8 cellular contexts compared by ENCODE assay signal in the genomic region with DNA sequence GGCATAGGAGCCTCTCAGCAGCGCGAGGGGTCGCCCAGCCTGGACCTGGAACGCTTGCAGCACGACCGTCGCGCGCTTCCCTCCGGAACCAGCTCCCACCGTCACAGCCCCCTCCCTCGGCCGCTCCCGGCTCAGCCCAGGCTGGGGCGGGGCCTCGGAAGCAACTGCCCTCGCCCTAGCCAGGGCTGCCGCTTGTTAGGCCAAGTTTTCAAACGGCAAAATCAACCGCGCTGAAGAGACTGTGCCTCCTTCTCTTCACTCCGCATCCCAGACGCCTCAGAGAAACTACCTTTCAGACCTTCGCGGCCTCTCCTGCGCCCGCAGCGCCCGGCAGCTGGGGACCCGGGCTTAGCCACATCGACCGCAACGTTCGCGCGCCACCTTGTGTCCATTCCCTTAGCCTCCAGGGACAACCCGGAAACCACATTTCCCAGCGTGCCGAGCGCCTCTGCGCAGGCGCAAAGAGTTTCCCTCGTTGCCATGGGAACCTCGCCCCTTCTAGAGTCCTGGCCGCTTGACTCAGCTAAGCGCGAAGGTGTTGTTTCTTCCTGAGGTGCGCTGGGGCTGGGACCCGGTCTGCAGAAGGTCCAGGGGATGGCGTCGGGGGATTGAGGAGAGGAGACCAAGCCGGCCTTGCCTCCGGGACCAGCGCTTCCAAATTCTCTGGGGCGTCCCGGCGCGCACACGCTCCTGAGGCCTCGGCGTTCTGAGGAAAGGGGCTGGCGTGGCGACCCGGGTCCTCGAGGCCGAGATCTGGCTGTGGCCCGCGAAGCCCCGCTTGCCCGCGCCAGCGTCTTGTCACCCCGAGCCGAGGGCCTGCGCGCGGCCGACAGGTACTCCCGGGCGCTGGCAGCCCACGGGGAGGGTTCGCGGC. TPM values are rescaled to one million over a fixed set of nuclear protein-coding genes. Genes with fewer than 3 reads are reported as not detected.
DNase-seq lines count a peak whose midpoint lies in the region; ATAC-seq and TF ChIP-seq lines count a peak whose summit lies in the region.

No MANE protein-coding gene starts in this region.

- ATAC-seq in GM19452 (IDR thresholded peaks at IDR 0.05; ENCODE audit: unreplicated experiment): peak; percentile 81
- ATAC-seq in lower lobe of right lung: peak; percentile 94 to 96

- peak overlapping the region; percentile 94 to 100 (median 96) for H3K4me3 Mint-ChIP-seq in CD8-positive, alpha-beta memory T cell
- peak overlapping the region; percentile 83 for H3K4me3 Mint-ChIP-seq in activated CD4-positive, alpha-beta memory T cell treated with anti-CD3 and anti-CD28 coated beads, Interleukin-2, amount 10 ng/mL, durations not matched to agents 7 days and 5 days

- intact Hi-C loops in lower lobe of right lung (cut with DNase I): loop anchor here (10.0 kb wide), 1 partner anchor 53 kb away; a partner anchor contains a TSS

- H3K27ac Mint-ChIP-seq in CD8-positive, alpha-beta memory T cell: peak overlapping the region; percentile 84 to 98 (median 96)
- H3K27ac Mint-ChIP-seq in activated CD4-positive, alpha-beta memory T cell treated with anti-CD3 and anti-CD28 coated beads, Interleukin-2, amount 10 ng/mL, durations not matched to agents 7 days and 5 days: peak overlapping the region; percentile 96

- peaks cover 0 to 4% (median 0%) of the 10 kb centered on the region in 3 donors for H3K36me3 Mint-ChIP-seq in CD8-positive, alpha-beta memory T cell
- H3K36me3 Mint-ChIP-seq in activated CD4-positive, alpha-beta memory T cell treated with anti-CD3 and anti-CD28 coated beads, Interleukin-2, amount 10 ng/mL, durations not matched to agents 7 days and 5 days (ENCODE audit: low read depth): peaks cover 4% of the 10 kb centered on the region

- H3K27me3 ChIP-seq in CD8-positive, alpha-beta memory T cell (ENCODE audit: insufficient read depth, low read length, poor library complexity, severe bottlenecking): no peaks in the 10 kb centered on the region
- no peaks in the 10 kb centered on the region for H3K27me3 ChIP-seq in lower lobe of right lung (ENCODE audit: low read depth)

- POLR2A ChIA-PET in CD8-positive, alpha-beta memory T cell (lab: Charles Lee): interaction anchor here (0.6 to 3.5 kb wide), 12 partner anchors 13 to 199 kb away, joined by 4 to 27 read pairs (median 10); a partner anchor contains a TSS
- POLR2A ChIA-PET in activated CD4-positive, alpha-beta memory T cell treated with anti-CD3 and anti-CD28 coated beads, Interleukin-2, amount 10 ng/mL, durations not matched to agents 7 days and 5 days (lab: Charles Lee): interaction anchor here (0.6 to 6.3 kb wide), 21 partner anchors 9 to 199 kb away, joined by 3 to 53 read pairs (median 6); a partner anchor contains a TSS

- peak overlapping the region; percentile 93 for H3K4me3 ChIP-seq in CD8-positive, alpha-beta memory T cell (ENCODE audit: low read length)
- peak overlapping the region; percentile 95 for H3K4me3 ChIP-seq in lower lobe of right lung

- no peaks in the 10 kb centered on the region for H3K9me3 Mint-ChIP-seq in CD8-positive, alpha-beta memory T cell
- H3K9me3 Mint-ChIP-seq in activated CD4-positive, alpha-beta memory T cell treated with anti-CD3 and anti-CD28 coated beads, Interleukin-2, amount 10 ng/mL, durations not matched to agents 7 days and 5 days: no peaks in the 10 kb centered on the region

- CTCF ChIA-PET in CD8-positive, alpha-beta memory T cell (lab: Charles Lee): interaction anchor here (0.6 to 7.2 kb wide), 34 partner anchors 9 to 166 kb away, joined by 3 to 94 read pairs (median 5); a partner anchor contains a TSS
- CTCF ChIA-PET in activated CD4-positive, alpha-beta memory T cell treated with anti-CD3 and anti-CD28 coated beads, Interleukin-2, amount 10 ng/mL, durations not matched to agents 7 days and 5 days (lab: Charles Lee): interaction anchor here (1.0 to 5.5 kb wide), 22 partner anchors 9 to 296 kb away, joined by 3 to 69 read pairs (median 7); a partner anchor contains a TSS

- H3K4me1 Mint-ChIP-seq in CD8-positive, alpha-beta memory T cell: peaks cover 26 to 45% (median 40%) of the 10 kb centered on the region in 3 donors
- H3K4me1 Mint-ChIP-seq in activated CD4-positive, alpha-beta memory T cell treated with anti-CD3 and anti-CD28 coated beads, Interleukin-2, amount 10 ng/mL, durations not matched to agents 7 days and 5 days: peaks cover 41% of the 10 kb centered on the region

- peak; percentile 95 to 99 (median 97) for DNase-seq in CD8-positive, alpha-beta memory T cell
- DNase-seq in HK-2 (ENCODE audit: unreplicated experiment) (peak; percentile 95), NCI-H82 (lab: John Stamatoyannopoulos, UW) (peak; percentile 98), ecto neural progenitor cell (ENCODE audit: low spot score) (peak; percentile 99), lower lobe of right lung (peak; percentile 97)
- peak; percentile 99 for DNase-seq in activated CD4-positive, alpha-beta memory T cell treated with anti-CD3 and anti-CD28 coated beads, Interleukin-2, amount 10 ng/mL, durations not matched to agents 7 days and 5 days
- peak; percentile 97 to 98 (median 98) for DNase-seq in stimulated activated CD4-positive, alpha-beta T cell treated with anti-CD3 and anti-CD28 coated beads, TNF-alpha, amount 100 ng/mL, for 1 hour (ENCODE audit: low read depth in 3 of 3, low spot score in 1 of 3)

- no peaks in the 10 kb centered on the region for H3K36me3 ChIP-seq in CD8-positive, alpha-beta memory T cell (ENCODE audit: insufficient read depth, low read length)
- H3K36me3 ChIP-seq in lower lobe of right lung: no peaks in the 10 kb centered on the region

- peak; percentile 97 for TF ChIP-seq CTCF in lower lobe of right lung (IDR thresholded peaks at IDR 0.05)

- no peaks in the 10 kb centered on the region for H3K9me3 ChIP-seq in CD8-positive, alpha-beta memory T cell (ENCODE audit: low read length)
- no peaks in the 10 kb centered on the region for H3K9me3 ChIP-seq in lower lobe of right lung

- peak overlapping the region; percentile 82 for H3K27ac ChIP-seq in CD8-positive, alpha-beta memory T cell (ENCODE audit: low read depth, low read length)
- peak overlapping the region; percentile 96 for H3K27ac ChIP-seq in lower lobe of right lung

- H3K27me3 Mint-ChIP-seq in CD8-positive, alpha-beta memory T cell: peaks cover 0 to 6% of the 10 kb centered on the region in 2 donors
- H3K27me3 Mint-ChIP-seq in activated CD4-positive, alpha-beta memory T cell treated with anti-CD3 and anti-CD28 coated beads, Interleukin-2, amount 10 ng/mL, durations not matched to agents 7 days and 5 days: no peaks in the 10 kb centered on the region

- H3K4me1 ChIP-seq in CD8-positive, alpha-beta memory T cell (ENCODE audit: insufficient read depth, low read length): peaks cover 17% of the 10 kb centered on the region
- H3K4me1 ChIP-seq in lower lobe of right lung: peaks cover 27% of the 10 kb centered on the region

RNA-seq across cellular contexts. Expression of a gene that starts 14.3 kb away (rescaled TPM):
- 10 to 100 TPM in 1 of 2 experiments, 1 to 10 TPM in 1; 8.4 to 10.6 TPM for total RNA-seq in CD8-positive, alpha-beta memory T cell
- polyA plus RNA-seq in CD8-positive, alpha-beta memory T cell: 3.5 TPM
- 10 to 100 TPM; 15.4 to 19.0 TPM for total RNA-seq in activated CD4-positive, alpha-beta memory T cell treated with anti-CD3 and anti-CD28 coated beads, Interleukin-2, amount 10 ng/mL, durations not matched to agents 7 days and 5 days
- 37.7 TPM for total RNA-seq in lower lobe of right lung

RNA-seq across cellular contexts. Expression of a gene that starts 28.5 kb away (rescaled TPM):
- 10 to 100 TPM; 84.9 to 90.1 TPM for total RNA-seq in CD8-positive, alpha-beta memory T cell
- polyA plus RNA-seq in CD8-positive, alpha-beta memory T cell: 23.9 TPM
- 100 to 1,000 TPM; 157 to 163 TPM for total RNA-seq in activated CD4-positive, alpha-beta memory T cell treated with anti-CD3 and anti-CD28 coated beads, Interleukin-2, amount 10 ng/mL, durations not matched to agents 7 days and 5 days
- total RNA-seq in lower lobe of right lung: 66.9 TPM

RNA-seq across cellular contexts. Expression of a gene that starts 35.7 kb away (rescaled TPM):
- 10 to 100 TPM; 32.3 to 37.8 TPM for total RNA-seq in CD8-positive, alpha-beta memory T cell
- 91.2 TPM for polyA plus RNA-seq in CD8-positive, alpha-beta memory T cell
- 10 to 100 TPM; 74.0 to 74.1 TPM for total RNA-seq in activated CD4-positive, alpha-beta memory T cell treated with anti-CD3 and anti-CD28 coated beads, Interleukin-2, amount 10 ng/mL, durations not matched to agents 7 days and 5 days
- total RNA-seq in lower lobe of right lung: 86.6 TPM

RNA-seq across cellular contexts. Expression of a gene that starts 51.3 kb away (rescaled TPM):
- 100 to 1,000 TPM; 237 to 246 TPM for total RNA-seq in CD8-positive, alpha-beta memory T cell
- polyA plus RNA-seq in CD8-positive, alpha-beta memory T cell: 69.9 TPM
- total RNA-seq in activated CD4-positive, alpha-beta memory T cell treated with anti-CD3 and anti-CD28 coated beads, Interleukin-2, amount 10 ng/mL, durations not matched to agents 7 days and 5 days: 100 to 1,000 TPM; 333 to 338 TPM
- 101 TPM for total RNA-seq in lower lobe of right lung

RNA-seq across cellular contexts. Expression of a gene that starts 55.8 kb away (rescaled TPM):
- total RNA-seq in CD8-positive, alpha-beta memory T cell: 1 to 10 TPM; 3.5 to 4.2 TPM
- 4.6 TPM for polyA plus RNA-seq in CD8-positive, alpha-beta memory T cell
- under 1 TPM; 0.65 to 0.71 TPM for total RNA-seq in activated CD4-positive, alpha-beta memory T cell treated with anti-CD3 and anti-CD28 coated beads, Interleukin-2, amount 10 ng/mL, durations not matched to agents 7 days and 5 days
- total RNA-seq in lower lobe of right lung: 3.7 TPM

Comparison
In these comparisons a context has a peak if more than half of its experiments do, and no peak if none do; other contexts are left out.
1. Peak in every context shown above with its lines: DNase-seq, ATAC-seq, H3K4me3 ChIP-seq and H3K27ac ChIP-seq.